ENCODE assay signal across 8 cellular contexts in genomic region chr16:89560413-89561194, GRCh38. TPM values are rescaled to one million over a fixed set of nuclear protein-coding genes. Genes with fewer than 3 reads are reported as not detected.
A peak's percentile ranks its signal among the peaks of the same experiment; 100 is the strongest.
DNase-seq lines count a peak whose midpoint lies in the region; ATAC-seq and TF ChIP-seq lines count a peak whose summit lies in the region.

RPL13 (plus strand) TSS chr16:89560682; CDS start chr16:89560960, 278 bp downstream.

- H3K27ac Mint-ChIP-seq in T-helper 17 cell = peak within 1 kb of the TSS; percentile 97
- H3K27ac Mint-ChIP-seq in progenitor cell of endocrine pancreas = peak within 1 kb of the TSS; percentile 99

- H3K4me3 Mint-ChIP-seq in T-helper 17 cell (peak within 1 kb of the TSS; percentile 90), progenitor cell of endocrine pancreas (ENCODE audit: low read depth) (peak within 1 kb of the TSS; percentile 90)

- ATAC-seq in HG02884 (IDR thresholded peaks at IDR 0.05; ENCODE audit: unreplicated experiment) (peak; percentile 74), T-helper 17 cell (peak; percentile 92), upper lobe of right lung (peak; percentile 95)

- H3K27me3 Mint-ChIP-seq in T-helper 17 cell (no peaks in the 10 kb centered on the region), progenitor cell of endocrine pancreas (no peaks in the 10 kb centered on the region)

- peaks cover 6% of the 10 kb centered on the region for H3K36me3 Mint-ChIP-seq in T-helper 17 cell (ENCODE audit: low read depth)
- peaks cover 32% of the 10 kb centered on the region for H3K36me3 Mint-ChIP-seq in progenitor cell of endocrine pancreas (ENCODE audit: insufficient read depth)

- H3K27ac ChIP-seq in left ventricle myocardium inferior (replicated peaks) = peak within 1 kb of the TSS; percentile 99
- H3K27ac ChIP-seq in upper lobe of right lung = peak within 1 kb of the TSS; percentile 95

- DNase-seq in GM13976 (ENCODE audit: low spot score) = peak; percentile 99
- peak; percentile 48 to 57 for DNase-seq in NCI-H187 (lab: John Stamatoyannopoulos, UW)
- DNase-seq in T-helper 17 cell = peak; percentile 85 to 87 (median 86)
- peak; percentile 45 to 96 (median 90) for DNase-seq in amygdala (lab: John Stamatoyannopoulos, UW)
- DNase-seq in left ventricle myocardium inferior = peak; percentile 94
- DNase-seq in progenitor cell of endocrine pancreas (ENCODE audit: low spot score, unreplicated experiment) = peak; percentile 84
- DNase-seq in upper lobe of right lung = peak; percentile 97

- in situ Hi-C loops in GM13976 (cut with MboI; ENCODE audit: low sequenced_read_pairs, unreplicated experiment) = no loop called here

- H3K9me3 ChIP-seq in T-helper 17 cell (ENCODE audit: control insufficient read depth, low read length, poor library complexity, severe bottlenecking) = no peaks in the 10 kb centered on the region
- H3K9me3 ChIP-seq in left ventricle myocardium inferior (replicated peaks) = no peaks in the 10 kb centered on the region
- no peaks in the 10 kb centered on the region for H3K9me3 ChIP-seq in upper lobe of right lung

- H3K4me1 ChIP-seq in left ventricle myocardium inferior (peaks cover 76% of the 10 kb centered on the region), upper lobe of right lung (peaks cover 52% of the 10 kb centered on the region)

- peaks cover 37% of the 10 kb centered on the region for H3K4me1 Mint-ChIP-seq in T-helper 17 cell
- peaks cover 30% of the 10 kb centered on the region for H3K4me1 Mint-ChIP-seq in progenitor cell of endocrine pancreas (ENCODE audit: low read depth)

- H3K9me3 Mint-ChIP-seq in progenitor cell of endocrine pancreas (ENCODE audit: low read depth) = no peaks in the 10 kb centered on the region

- H3K27me3 ChIP-seq in left ventricle myocardium inferior (ENCODE audit: low read depth) (no peaks in the 10 kb centered on the region), upper lobe of right lung (no peaks in the 10 kb centered on the region)

- H3K4me3 ChIP-seq in left ventricle myocardium inferior = peak within 1 kb of the TSS; percentile 97
- H3K4me3 ChIP-seq in upper lobe of right lung = peak within 1 kb of the TSS; percentile 95

- intact Hi-C loops in left ventricle myocardium inferior (cut with micrococcal nuclease) (no loop called here), upper lobe of right lung (cut with DNase I) (no loop called here)

- H3K36me3 ChIP-seq in left ventricle myocardium inferior (peaks cover 51% of the 10 kb centered on the region), upper lobe of right lung (peaks cover 55% of the 10 kb centered on the region)

- TF ChIP-seq CTCF in GM13976 (IDR thresholded peaks at IDR 0.05; ENCODE audit: borderline replicate concordance, control extremely low read depth, extremely low read depth, insufficient read depth, missing control alignments) (no peak), left ventricle myocardium inferior (IDR thresholded peaks at IDR 0.05; ENCODE audit: borderline replicate concordance) (no peak), progenitor cell of endocrine pancreas (IDR thresholded peaks at IDR 0.05; ENCODE audit: unreplicated experiment) (no peak), upper lobe of right lung (IDR thresholded peaks at IDR 0.05) (no peak)

RNA-seq across cellular contexts. Expression of gene RPL13, which starts in this region (rescaled TPM):
- total RNA-seq in T-helper 17 cell = 1,000 to 10,000 TPM; 4,192 to 4,476 TPM
- total RNA-seq in left ventricle myocardium inferior = 1,030 TPM
- 1,643 and 1,699 TPM in 2 replicates for total RNA-seq in progenitor cell of endocrine pancreas
- total RNA-seq in upper lobe of right lung = 1,795 TPM

Comparison
In these comparisons a context has a peak if more than half of its experiments do, and no peak if none do; other contexts are left out.
1. Peak in every context shown above with its lines: DNase-seq, ATAC-seq, H3K4me3 ChIP-seq and H3K27ac ChIP-seq.